Comparison of ENCODE assay signal across 10 cellular contexts in genomic region chr5:126780165-126780827, GRCh38. TPM values are rescaled to one million over a fixed set of nuclear protein-coding genes. Genes with fewer than 3 reads are reported as not detected.
DNase-seq lines count a peak whose midpoint lies in the region; ATAC-seq, FAIRE-seq and TF ChIP-seq lines count a peak whose summit lies in the region.
"Had no signal": no experiment of that assay in that cellular context is flagged by ENCODE, and none has a peak within 500 bp of the region (broad histone marks: within the 10 kb centered on the region; RNA-seq: fewer than 3 reads in every experiment).

No MANE protein-coding gene starts in this region.

- H3K27me3 ChIP-seq in K562 (ENCODE audit: control insufficient read depth in 2 of 2, insufficient read depth in 2 of 2, low read length in 2 of 2) = no peaks in the 10 kb centered on the region
- no peaks in the 10 kb centered on the region for H3K27me3 ChIP-seq in keratinocyte (ENCODE audit: control insufficient read depth, extremely low read depth, insufficient read depth, low read length)

- H3K36me3 ChIP-seq in K562 (ENCODE audit: control insufficient read depth, insufficient read depth, low read length) (peaks cover 43% of the 10 kb centered on the region), keratinocyte (ENCODE audit: control insufficient read depth in 2 of 2, extremely low read depth in 1 of 2, insufficient read depth in 2 of 2, low read length in 2 of 2) (no peaks in the 10 kb centered on the region)

- H2AFZ ChIP-seq in K562 (ENCODE audit: low read depth, low read length) (no peak overlapping the region), keratinocyte (ENCODE audit: control insufficient read depth, low read length) (peak overlapping the region; percentile 34)

- H3K9ac ChIP-seq in K562 (ENCODE audit: insufficient read depth in 1 of 2, low read depth in 2 of 2, low read length in 2 of 2) (peak overlapping the region; percentile 85 to 94; a peak in 3 of 4 replicates), keratinocyte (ENCODE audit: control insufficient read depth, extremely low read depth, insufficient read depth, low read length) (no peak overlapping the region)

- dilution Hi-C loops in keratinocyte (cut with MboI; ENCODE audit: extremely low pct_ligation_motif_present, low sequenced_read_pairs) = no loop called here

- ATAC-seq in SK-N-SH treated with all-trans-retinoic acid at 6 μM for 48 hours (no peak), K562 (no peak), GM18517 (IDR thresholded peaks at IDR 0.05; ENCODE audit: unreplicated experiment) (no peak)
- ATAC-seq: left colon had no signal

- peak overlapping the region; percentile 93 for H3K4me3 ChIP-seq in K562
- no peak overlapping the region for H3K4me3 ChIP-seq in keratinocyte (ENCODE audit: control insufficient read depth in 2 of 3, extremely low read depth in 1 of 3, insufficient read depth in 2 of 3, low read depth in 1 of 3, low read length in 3 of 3)

- BruUV-seq in K562 (replicated peaks; lab: Mats Ljungman, UMichigan) = no TSS peak

- POLR2A ChIA-PET in K562 (lab: Yijun Ruan, JAX) = interaction anchor here (0.6 to 3.2 kb wide), 6 partner anchors 15 to 212 kb away, joined by 3 to 25 read pairs (median 5); no protein-coding TSS in a partner anchor

- TF ChIP-seq CTCF in K562 (IDR thresholded peaks at IDR 0.05 in 2 of 3, conservative IDR thresholded peaks at IDR 0.05 in 1 of 3; ENCODE audit: insufficient read depth in 2 of 3, low read depth in 1 of 3, low read length in 3 of 3) (peak; percentile 67 to 83 (median 73)), keratinocyte (optimal IDR thresholded peaks at IDR 0.05 in 1 of 3, IDR thresholded peaks at IDR 0.05 in 1 of 3, conservative IDR thresholded peaks at IDR 0.05 in 1 of 3; ENCODE audit: extremely low read depth in 1 of 3, insufficient read depth in 2 of 3, low read length in 3 of 3) (peak; percentile 43 to 56 (median 52))

- 11% methylated on average over 7 of the region's 7 CpGs for WGBS in K562 (ENCODE audit: insufficient coverage, low coverage, missing lambda C conversion rate)

- FAIRE-seq in K562 (lab: Jason Lieb, UNC) (peak; percentile 87), keratinocyte (lab: Jason Lieb, UNC) (no peak)
- FAIRE-seq: G401.6 had no signal

- H3K79me2 ChIP-seq in K562 (ENCODE audit: control insufficient read depth, insufficient read depth, low read length) (peaks cover 81% of the 10 kb centered on the region), keratinocyte (ENCODE audit: control insufficient read depth, insufficient read depth, low read length) (peaks cover 61% of the 10 kb centered on the region)

- CTCF ChIA-PET in K562 (lab: Yijun Ruan, JAX; ENCODE audit: low intra/inter-chr PET ratio) = interaction anchor here (0.6 to 3.5 kb wide), 7 partner anchors 29 to 441 kb away, joined by 3 to 53 read pairs (median 3); no protein-coding TSS in a partner anchor

- H3K9me3 ChIP-seq in K562 (replicated peaks; ENCODE audit: control insufficient read depth, insufficient read depth, low read depth, low read length) (no peaks in the 10 kb centered on the region), keratinocyte (ENCODE audit: control insufficient read depth, low read depth, low read length) (no peaks in the 10 kb centered on the region)

- H3K9me1 ChIP-seq in K562 (ENCODE audit: control insufficient read depth, insufficient read depth, low read length) = no peaks in the 10 kb centered on the region
- H3K9me1 ChIP-seq in keratinocyte (ENCODE audit: control insufficient read depth, extremely low read depth, insufficient read depth, low read length) = no peaks in the 10 kb centered on the region

- H3K4me1 ChIP-seq in K562 (replicated peaks in 1 of 2; ENCODE audit: control insufficient read depth in 2 of 2, insufficient read depth in 2 of 2, low read length in 2 of 2) (peaks cover 2 to 21% of the 10 kb centered on the region in 2 experiments; a peak in 4 of 5 replicates), keratinocyte (ENCODE audit: control insufficient read depth, extremely low read depth, insufficient read depth, low read length) (peaks cover 20% of the 10 kb centered on the region)

- H4K20me1 ChIP-seq in K562 (replicated peaks; ENCODE audit: control insufficient read depth, insufficient read depth, low read length) (peaks cover 7% of the 10 kb centered on the region), keratinocyte (ENCODE audit: control insufficient read depth, extremely low read depth, insufficient read depth, low read length) (no peaks in the 10 kb centered on the region)

- TF ChIP-seq POLR2A in K562 (conservative IDR thresholded peaks at IDR 0.05) = no peak

- H3K27ac ChIP-seq in K562 (ENCODE audit: extremely low read depth, low read depth, low read length) = peak overlapping the region; percentile 54
- no peak overlapping the region for H3K27ac ChIP-seq in keratinocyte (ENCODE audit: control insufficient read depth, insufficient read depth, low read length)

- intact Hi-C loops in K562 (cut with micrococcal nuclease) = loop anchor here (1.0 to 5.0 kb wide), 2 partner anchors 104 to 443 kb away; no protein-coding TSS in a partner anchor

- peak overlapping the region; percentile 99 for H3K4me2 ChIP-seq in K562 (ENCODE audit: insufficient read depth, low read length)
- H3K4me2 ChIP-seq in keratinocyte (ENCODE audit: control insufficient read depth, extremely low read depth, insufficient read depth, low read depth, low read length) = peak overlapping the region; percentile 43

- peak; percentile 90 to 93 for TF ChIP-seq RAD21 in K562 (CRISPR knock-in tag; conservative IDR thresholded peaks at IDR 0.05 in 1 of 2, IDR thresholded peaks at IDR 0.05 in 1 of 2)

- TF ChIP-seq EP300 in K562 (IDR thresholded peaks at IDR 0.05; ENCODE audit: low read length) = 0 out of 2 replicates have a peak, but pooled peaks have one; percentile 12

- DNase-seq in NCI-H1417 (lab: John Stamatoyannopoulos, UW) (peak; percentile 1 to 50 (median 44)), NCI-H1417 treated with DMSO at 0.1 percent for 48 hours (lab: John Stamatoyannopoulos, UW) (no peak), Kasumi-1 (lab: John Stamatoyannopoulos, UW) (peak; percentile 82 to 86), K562 (ENCODE audit: extremely low read depth in 1 of 4, low spot score in 3 of 4) (peak; percentile 47 to 80 (median 58)), keratinocyte (ENCODE audit: low read depth, low spot score) (no peak)
- DNase-seq in stimulated activated CD8-positive, alpha-beta memory T cell treated with anti-CD3 and anti-CD28 coated beads, Interleukin-12 subunit alpha, Interleukin-12 subunit beta, amount 100 ng/mL, for 1 hour (ENCODE audit: low read depth) = peak; percentile 27

- in situ Hi-C loops in K562 (cut with MboI) = loop anchor here (25.0 kb wide), 1 partner anchor 443 kb away; no protein-coding TSS in a partner anchor

TF ChIP-seq in SK-N-SH treated with all-trans-retinoic acid at 6 μM for 48 hours, 23 proteins besides CTCF, POLR2A, EP300 and RAD21:
- TF ChIP-seq ZNF70 (CRISPR knock-in tag; IDR thresholded peaks at IDR 0.05) (peak; percentile 76), ISL1 (CRISPR knock-in tag; IDR thresholded peaks at IDR 0.05) (no peak)

TF ChIP-seq in K562, 482 proteins besides CTCF, POLR2A, EP300 and RAD21 (continues in another document):
- peak; percentile 86 for TF ChIP-seq DEAF1 (CRISPR knock-in tag; IDR thresholded peaks at IDR 0.05)
- TF ChIP-seq, protein P1, sequence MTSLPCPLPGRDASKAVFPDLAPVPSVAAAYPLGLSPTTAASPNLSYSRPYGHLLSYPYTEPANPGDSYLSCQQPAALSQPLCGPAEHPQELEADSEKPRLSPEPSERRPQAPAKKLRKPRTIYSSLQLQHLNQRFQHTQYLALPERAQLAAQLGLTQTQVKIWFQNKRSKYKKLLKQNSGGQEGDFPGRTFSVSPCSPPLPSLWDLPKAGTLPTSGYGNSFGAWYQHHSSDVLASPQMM (CRISPR knock-in tag; IDR thresholded peaks at IDR 0.05) = no peak

RNA-seq across cellular contexts. Expression of gene LMNB1, which starts 3.4 kb away (rescaled TPM):
- total RNA-seq in K562 (2011; cell fraction: chromatin; rRNA removed; ENCODE audit: low replicate concordance) = 39.5 and 78.6 TPM in 2 replicates
- 36.1 and 37.5 TPM in 2 replicates for total RNA-seq in K562 (2011; cell fraction: nucleolus; rRNA removed)
- 31.4 TPM in 2 replicates for total RNA-seq in K562 (2011; cell fraction: nucleoplasm; rRNA removed)
- total RNA-seq in K562 (2014; rRNA removed) = 124 and 131 TPM in 2 replicates
- total RNA-seq in K562 (2014; rRNA removed; fragmentation: Illumina TruSeq; extraction: Trizol) = 155 and 182 TPM in 2 replicates
- total RNA-seq in K562 (2015; rRNA removed; fragmentation: Illumina TruSeq; extraction: Trizol) = 154 and 157 TPM in 2 replicates
- total RNA-seq in K562 (2021) = 152 and 190 TPM in 2 replicates
- polyA plus RNA-seq in K562 (2011; rRNA removed) = 73.3 and 84.2 TPM in 2 replicates
- 39.1 and 92.5 TPM in 2 replicates for polyA plus RNA-seq in K562 (2011; cell fraction: cytosol; rRNA removed)
- 25.1 and 42.3 TPM in 2 replicates for polyA plus RNA-seq in K562 (2011; cell fraction: nucleus; rRNA removed)
- polyA plus RNA-seq in K562 (2012) = 96.5 and 139 TPM in 2 replicates
- polyA plus RNA-seq in K562 (2014; fragmentation: Illumina TruSeq; extraction: Trizol) = 148 and 158 TPM in 2 replicates
- 1 to 10 TPM; 2.8 to 7.6 TPM for polyA plus RNA-seq in K562 (2014; fragmentation: Nextera tagmentation; extraction: Ambion mirVana)
- polyA plus RNA-seq in K562 (2014; rRNA removed) = 100 and 123 TPM in 2 replicates
- polyA minus RNA-seq in K562 (2011; rRNA and poly(A)+ RNA removed) = 96.8 and 136 TPM in 2 replicates
- 68.8 and 87.5 TPM in 2 replicates for polyA minus RNA-seq in K562 (2011; cell fraction: cytosol; rRNA and poly(A)+ RNA removed)
- 32.4 and 38.9 TPM in 2 replicates for polyA minus RNA-seq in K562 (2011; cell fraction: nucleus; rRNA and poly(A)+ RNA removed)
- polyA plus RNA-seq in keratinocyte = 1.1 to 13.7 TPM (median 11.0 TPM) in 3 replicates
- polyA plus RNA-seq in keratinocyte (2011; ENCODE audit: low read depth) = 0.84 TPM
- polyA plus RNA-seq in keratinocyte (2011; cell fraction: cytosol; rRNA removed) = 2.1 and 4.0 TPM in 2 replicates
- 2.3 and 3.1 TPM in 2 replicates for polyA plus RNA-seq in keratinocyte (2011; cell fraction: nucleus; rRNA removed)
- 0.69 and 15.0 TPM in 2 replicates for polyA plus RNA-seq in keratinocyte (2012; ENCODE audit: low replicate concordance)
- polyA minus RNA-seq in keratinocyte = 0.43 to 6.3 TPM (median 5.8 TPM) in 3 replicates
- 4.8 TPM for polyA minus RNA-seq in keratinocyte (2011; cell fraction: cytosol; rRNA and poly(A)+ RNA removed)
- 2.2 and 2.9 TPM in 2 replicates for polyA minus RNA-seq in keratinocyte (2011; cell fraction: nucleus; rRNA and poly(A)+ RNA removed)

Comparison
In these comparisons a context has a peak if more than half of its experiments do, and no peak if none do; other contexts are left out.
1. DNase-seq: peak in NCI-H1417 (3 of 3), Kasumi-1 (2 of 2), K562 (4 of 4) and stimulated activated CD8-positive, alpha-beta memory T cell treated with anti-CD3 and anti-CD28 coated beads, Interleukin-12 subunit alpha, Interleukin-12 subunit beta, amount 100 ng/mL, for 1 hour (single experiment); none in NCI-H1417 treated with DMSO at 0.1 percent for 48 hours (single experiment) and keratinocyte (single experiment).